20 cellular contexts compared by ENCODE assay signal in the genomic region with DNA sequence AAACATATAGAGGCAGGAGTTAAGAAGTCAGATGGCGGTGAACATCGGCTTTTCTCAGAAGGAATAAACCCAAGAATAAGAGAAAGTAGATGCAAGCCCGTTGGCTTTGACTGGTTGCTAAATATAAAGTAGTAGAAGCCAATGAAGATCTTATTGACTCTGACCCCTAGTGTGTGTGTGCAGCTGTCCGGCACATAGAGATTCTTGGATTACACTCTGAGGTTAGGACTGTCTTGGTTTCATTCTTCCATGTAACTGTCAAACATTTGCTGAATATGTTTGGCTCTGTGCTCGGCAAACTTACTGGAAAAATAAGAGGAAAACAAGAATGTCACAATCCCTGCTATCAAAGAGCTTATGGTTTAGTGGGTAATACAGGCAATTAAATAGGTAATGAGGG.
"Had no signal": no experiment of that assay in that cellular context is flagged by ENCODE, and none has a peak within 500 bp of the region (broad histone marks: within the 10 kb centered on the region; RNA-seq: fewer than 3 reads in every experiment).

No MANE protein-coding gene starts in this region.

- H3K36me3 ChIP-seq: MG63 had no signal

- FAIRE-seq: RCC 7860 had no signal

- H3K27me3 ChIP-seq: MG63 had no signal

- H3K4me2 ChIP-seq: SK-N-SH had no signal

- DNase-seq: KBM-7, MG63, NCI-H1092 treated with DMSO at 0.1 percent for 48 hours, NCI-H1436, NCI-H1694, NCI-H187 treated with DMSO at 0.1 percent for 48 hours, NCI-H2029 treated with DMSO at 0.1 percent for 48 hours, NCI-H2171, NCI-H226, NCI-H446, NCI-H510A, NCI-H524 treated with DMSO at 0.1 percent for 48 hours, NCI-H69, NCI-H774, Right ventricle myocardium superior, RPMI8226, SIG-M5, SK-N-SH, SW 1271 had no signal

- H3K4me3 ChIP-seq: MG63 had no signal

- H3K9me3 ChIP-seq: MG63, SK-N-SH had no signal
